Comparison of ENCODE assay signal across 28 cellular contexts in the genomic region with DNA sequence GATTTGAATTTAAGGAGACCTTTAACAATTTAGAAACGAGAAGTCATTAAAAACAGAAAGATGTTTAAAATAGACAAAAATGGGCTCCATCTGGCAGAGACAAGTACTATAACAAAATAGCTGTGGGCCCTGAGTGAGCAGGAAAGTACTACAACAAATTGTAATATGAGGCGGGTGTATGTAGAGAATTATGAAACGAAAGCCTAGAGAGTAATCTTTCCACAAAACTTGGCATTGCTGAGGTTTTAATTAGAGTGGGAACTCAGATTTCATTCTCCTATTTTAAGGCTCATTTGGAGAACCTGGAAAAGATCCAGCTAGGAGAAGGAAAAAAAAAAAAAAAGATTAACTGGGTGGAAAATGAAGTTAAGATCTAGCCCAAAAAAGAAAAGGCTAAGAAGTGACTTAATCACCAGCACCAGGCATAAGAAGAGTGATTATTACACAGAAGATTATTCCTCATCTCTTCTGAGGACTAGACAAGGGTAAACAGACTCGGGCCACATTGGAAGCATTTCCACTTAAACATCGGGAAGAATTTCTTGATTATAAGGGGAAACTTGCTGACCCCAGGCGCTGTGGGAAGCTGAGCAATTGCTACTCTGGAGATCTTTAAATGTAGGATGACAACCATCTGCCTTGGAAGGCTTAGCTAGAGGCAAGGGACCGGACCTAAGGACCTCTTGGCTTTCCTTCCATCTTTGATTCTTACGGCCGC. TPM values are rescaled to one million over a fixed set of nuclear protein-coding genes. Genes with fewer than 3 reads are reported as not detected.
A peak's percentile ranks its signal among the peaks of the same experiment; 100 is the strongest.
DNase-seq lines count a peak whose midpoint lies in the region; ATAC-seq, FAIRE-seq and TF ChIP-seq lines count a peak whose summit lies in the region.
"Had no signal": no experiment of that assay in that cellular context is flagged by ENCODE, and none has a peak within 500 bp of the region (broad histone marks: within the 10 kb centered on the region; RNA-seq: fewer than 3 reads in every experiment).

No MANE protein-coding gene starts in this region.

- no peak overlapping the region for H3K4me2 ChIP-seq in K562 (ENCODE audit: insufficient read depth, low read length)
- H3K4me2 ChIP-seq: BLaER1 treated with 17β-estradiol and CSF1 and Interleukin-3, amounts not matched to agents 10 nM and 100 nM; PC-9 had no signal

- ATAC-seq in Right ventricle myocardium inferior (peak; percentile 57), K562 (no peak), left ventricle myocardium superior (peak; percentile 74), aorta (ENCODE audit: low FRiP score) (peak; percentile 66)
- ATAC-seq: stimulated activated memory B cell treated with anti-CD40 and anti-IgM and Interleukin-4, amounts not matched to agents 10 μg/mL and 1 μg/mL and 100 μg/mL, for 72 hours had no signal

- no peak for TF ChIP-seq POLR2A in K562 (conservative IDR thresholded peaks at IDR 0.05)

- H3K27ac Mint-ChIP-seq in CD14-positive monocyte, result peak overlapping the region in 1 of 7 donors; percentile 58
- H3K27ac Mint-ChIP-seq: endodermal cell; stimulated activated memory B cell treated with anti-CD40 and anti-IgM and Interleukin-4, amounts not matched to agents 10 μg/mL and 1 μg/mL and 100 μg/mL, for 72 hours had no signal

- no peak overlapping the region for H3K4me3 Mint-ChIP-seq in CD14-positive monocyte
- H3K4me3 Mint-ChIP-seq: endodermal cell; naive B cell; stimulated activated memory B cell treated with anti-CD40 and anti-IgM and Interleukin-4, amounts not matched to agents 10 μg/mL and 1 μg/mL and 100 μg/mL, for 72 hours had no signal

- TF ChIP-seq EP300 in K562 (IDR thresholded peaks at IDR 0.05; ENCODE audit: low read length), result no peak

- H3K4me1 ChIP-seq in right atrium auricular region (no peaks in the 10 kb centered on the region), K562 (replicated peaks in 1 of 2; ENCODE audit: control insufficient read depth in 2 of 2, insufficient read depth in 2 of 2, low read length in 2 of 2) (peaks cover 0 to 60% of the 10 kb centered on the region in 2 experiments; a peak in 4 of 5 replicates), aorta (ENCODE audit: control insufficient read depth in 1 of 2, insufficient read depth in 2 of 2, low read length in 2 of 2) (no peaks in the 10 kb centered on the region)
- H3K4me1 ChIP-seq: suprapubic skin had no signal

- peaks cover 0 to 7% (median 6%) of the 10 kb centered on the region in 3 donors for H3K27me3 Mint-ChIP-seq in CD14-positive monocyte (ENCODE audit: low read depth in 3 of 3)

- H3K9me3 Mint-ChIP-seq in CD14-positive monocyte, result peaks cover 0 to 6% (median 0%) of the 10 kb centered on the region in 7 donors
- H3K9me3 Mint-ChIP-seq: endodermal cell; naive B cell; stimulated activated memory B cell treated with anti-CD40 and anti-IgM and Interleukin-4, amounts not matched to agents 10 μg/mL and 1 μg/mL and 100 μg/mL, for 72 hours had no signal

- CTCF ChIA-PET in K562 (lab: Yijun Ruan, JAX; ENCODE audit: low intra/inter-chr PET ratio), result no interaction called here

- H3K36me3 ChIP-seq in right atrium auricular region, result no peaks in the 10 kb centered on the region
- no peaks in the 10 kb centered on the region; the same call in 1 of the 3 replicates for H3K36me3 ChIP-seq in K562 (ENCODE audit: control insufficient read depth, insufficient read depth, low read length)
- H3K36me3 ChIP-seq in aorta (ENCODE audit: control insufficient read depth in 1 of 2, insufficient read depth in 2 of 2, low read length in 1 of 2), result no peaks in the 10 kb centered on the region
- H3K36me3 ChIP-seq: BLaER1 treated with 17β-estradiol and CSF1 and Interleukin-3, amounts not matched to agents 10 nM and 100 nM; MG63; suprapubic skin had no signal

- no peaks in the 10 kb centered on the region for H4K20me1 ChIP-seq in K562 (replicated peaks; ENCODE audit: control insufficient read depth, insufficient read depth, low read length)
- H4K20me1 ChIP-seq: BLaER1 treated with 17β-estradiol and CSF1 and Interleukin-3, amounts not matched to agents 10 nM and 100 nM had no signal

- H3K4me3 ChIP-seq in right atrium auricular region, result no peak overlapping the region
- no peak overlapping the region for H3K4me3 ChIP-seq in K562
- H3K4me3 ChIP-seq in aorta (ENCODE audit: low read length in 2 of 2), result no peak overlapping the region
- H3K4me3 ChIP-seq: BLaER1 treated with 17β-estradiol and CSF1 and Interleukin-3, amounts not matched to agents 10 nM and 100 nM; MG63; PC-9; suprapubic skin had no signal

- intact Hi-C loops in Right ventricle myocardium inferior (cut with DNase I) (no loop called here), K562 (cut with micrococcal nuclease) (loop anchor here (2.0 kb wide), 1 partner anchor 35 kb away; no protein-coding TSS in a partner anchor), left ventricle myocardium superior (cut with micrococcal nuclease) (no loop called here), aorta (cut with DNase I) (no loop called here), CD14-positive monocyte (cut with micrococcal nuclease) (no loop called here)

- no peak for TF ChIP-seq RAD21 in K562 (CRISPR knock-in tag; conservative IDR thresholded peaks at IDR 0.05 in 1 of 2, IDR thresholded peaks at IDR 0.05 in 1 of 2)

- in situ Hi-C loops in K562 (cut with MboI), result no loop called here

- DNase-seq in Right ventricle myocardium inferior (ENCODE audit: missing footprints), result no peak
- DNase-seq in right atrium auricular region (ENCODE audit: low spot score), result no peak
- DNase-seq in K562 (ENCODE audit: extremely low read depth in 1 of 4, low spot score in 3 of 4), result no peak
- DNase-seq in left ventricle myocardium superior, result no peak
- no peak for DNase-seq in aorta
- no peak for DNase-seq in CD14-positive monocyte (ENCODE audit: low spot score)
- DNase-seq in activated T-cell treated with anti-CD3 and anti-CD28 coated beads for 4 hours, result no peak
- DNase-seq in stimulated activated CD4-positive, alpha-beta T cell treated with anti-CD3 and anti-CD28 coated beads, Interleukin-2, amount 100 ng/mL, for 24 hours, result no peak
- DNase-seq: activated gamma-delta T cell treated with Interleukin-2 at 50 U/mL for 16 hours; activated T-cell treated with anti-CD3 and anti-CD28 coated beads, Interleukin-2, amount 50 U/mL, for 1 hour; cortex of kidney; endodermal cell; MG63; naive B cell; NCI-H1436 treated with DMSO at 0.1 percent for 48 hours; NCI-H2107; NCI-H510A treated with DMSO at 0.1 percent for 48 hours; NK-92 treated with Interleukin-12 subunit alpha and Interleukin-12 subunit beta, amount 100 ng/mL, for 24 hours; nucleus accumbens; PC-9; SIG-M5; stimulated activated CD4-positive, alpha-beta T cell treated with anti-CD3 and anti-CD28 coated beads, Interleukin-4, amount 100 ng/mL, for 1 hour; T-helper 1 cell had no signal

- TF ChIP-seq CTCF in right atrium auricular region (IDR thresholded peaks at IDR 0.05), result no peak
- no peak for TF ChIP-seq CTCF in K562 (IDR thresholded peaks at IDR 0.05 in 2 of 3, conservative IDR thresholded peaks at IDR 0.05 in 1 of 3; ENCODE audit: insufficient read depth in 2 of 3, low read depth in 1 of 3, low read length in 3 of 3)
- no peak for TF ChIP-seq CTCF in CD14-positive monocyte (IDR thresholded peaks at IDR 0.05)

- no TSS peak for BruUV-seq in K562 (replicated peaks; lab: Mats Ljungman, UMichigan)

- H3K9me3 ChIP-seq in right atrium auricular region, result no peaks in the 10 kb centered on the region
- no peaks in the 10 kb centered on the region for H3K9me3 ChIP-seq in K562 (replicated peaks; ENCODE audit: control insufficient read depth, insufficient read depth, low read depth, low read length)
- H3K9me3 ChIP-seq in aorta (ENCODE audit: control insufficient read depth, low read length), result no peaks in the 10 kb centered on the region
- H3K9me3 ChIP-seq: BLaER1 treated with 17β-estradiol and CSF1 and Interleukin-3, amounts not matched to agents 10 nM and 100 nM; MG63; suprapubic skin had no signal

- no peaks in the 10 kb centered on the region for H3K36me3 Mint-ChIP-seq in CD14-positive monocyte
- H3K36me3 Mint-ChIP-seq: naive B cell; stimulated activated memory B cell treated with anti-CD40 and anti-IgM and Interleukin-4, amounts not matched to agents 10 μg/mL and 1 μg/mL and 100 μg/mL, for 72 hours had no signal

- H3K9me1 ChIP-seq in K562 (ENCODE audit: control insufficient read depth, insufficient read depth, low read length), result no peaks in the 10 kb centered on the region

- H3K4me1 Mint-ChIP-seq in CD14-positive monocyte, result no peaks in the 10 kb centered on the region
- H3K4me1 Mint-ChIP-seq: endodermal cell; naive B cell; stimulated activated memory B cell treated with anti-CD40 and anti-IgM and Interleukin-4, amounts not matched to agents 10 μg/mL and 1 μg/mL and 100 μg/mL, for 72 hours had no signal

- no peaks in the 10 kb centered on the region for H3K27me3 ChIP-seq in right atrium auricular region
- H3K27me3 ChIP-seq in K562 (ENCODE audit: control insufficient read depth in 2 of 2, insufficient read depth in 2 of 2, low read length in 2 of 2), result no peaks in the 10 kb centered on the region
- no peaks in the 10 kb centered on the region for H3K27me3 ChIP-seq in aorta (ENCODE audit: control insufficient read depth in 1 of 2, insufficient read depth in 2 of 2, low read length in 1 of 2)
- H3K27me3 ChIP-seq: BLaER1 treated with 17β-estradiol and CSF1 and Interleukin-3, amounts not matched to agents 10 nM and 100 nM; MG63; suprapubic skin had no signal

- H3K9ac ChIP-seq in K562 (ENCODE audit: insufficient read depth in 1 of 2, low read depth in 2 of 2, low read length in 2 of 2), result no peak overlapping the region
- H3K9ac ChIP-seq: BLaER1 treated with 17β-estradiol and CSF1 and Interleukin-3, amounts not matched to agents 10 nM and 100 nM had no signal

- no peak for FAIRE-seq in K562 (lab: Jason Lieb, UNC)
- FAIRE-seq: G401.6, TTC549 had no signal

- no peaks in the 10 kb centered on the region for H3K79me2 ChIP-seq in K562 (ENCODE audit: control insufficient read depth, insufficient read depth, low read length)

- H2AFZ ChIP-seq in K562 (ENCODE audit: low read depth, low read length), result 0 out of 2 replicates have a peak overlapping the region, but pooled peaks have one; percentile 23
- H2AFZ ChIP-seq: PC-9 had no signal

- POLR2A ChIA-PET in K562 (lab: Yijun Ruan, JAX), result interaction anchor here (1.0 kb wide), 1 partner anchor 10 kb away, joined by 3 read pairs; no protein-coding TSS in a partner anchor

- H3K27ac ChIP-seq in right atrium auricular region (peak overlapping the region in 1 of 2 donors; percentile 39), K562 (ENCODE audit: extremely low read depth, low read depth, low read length) (peak overlapping the region; percentile 1; the same call in 1 of the 3 replicates), aorta (ENCODE audit: low read depth in 1 of 2, low read length in 2 of 2) (no peak overlapping the region)
- H3K27ac ChIP-seq: BLaER1 treated with 17β-estradiol and CSF1 and Interleukin-3, amounts not matched to agents 10 nM and 100 nM; PC-9; suprapubic skin had no signal

- 49% methylated on average over 8 of the region's 9 CpGs for WGBS in K562 (ENCODE audit: insufficient coverage, low coverage, missing lambda C conversion rate)
- 69 to 72% methylated on average over 9 of the region's 9 CpGs for WGBS in aorta, 2 donors

RNA-seq across cellular contexts. Expression of gene IGF1, which starts 40.8 kb away (rescaled TPM):
- total RNA-seq in Right ventricle myocardium inferior, result 10.9 TPM
- total RNA-seq in right atrium auricular region, result 10 to 100 TPM; 11.4 to 26.1 TPM
- total RNA-seq in K562 (2011; cell fraction: chromatin; rRNA removed; ENCODE audit: low replicate concordance), result 13.0 and 14.3 TPM in 2 replicates
- total RNA-seq in K562 (2011; cell fraction: nucleolus; rRNA removed), result 2.6 and 6.8 TPM in 2 replicates
- total RNA-seq in K562 (2011; cell fraction: nucleoplasm; rRNA removed), result 9.0 and 10.3 TPM in 2 replicates
- 2.8 and 4.5 TPM in 2 replicates for total RNA-seq in K562 (2014; rRNA removed)
- 4.0 and 6.5 TPM in 2 replicates for total RNA-seq in K562 (2014; rRNA removed; fragmentation: Illumina TruSeq; extraction: Trizol)
- total RNA-seq in K562 (2015; rRNA removed; fragmentation: Illumina TruSeq; extraction: Trizol), result 11.5 and 11.6 TPM in 2 replicates
- total RNA-seq in K562 (2021), result 5.5 and 5.9 TPM in 2 replicates
- polyA plus RNA-seq in K562 (2011; rRNA removed), result 3.7 and 4.4 TPM in 2 replicates
- polyA plus RNA-seq in K562 (2011; cell fraction: cytosol; rRNA removed), result 4.6 and 7.0 TPM in 2 replicates
- polyA plus RNA-seq in K562 (2011; cell fraction: nucleus; rRNA removed), result 0.87 and 3.0 TPM in 2 replicates
- polyA plus RNA-seq in K562 (2012), result 7.3 and 18.9 TPM in 2 replicates
- 4.2 and 5.5 TPM in 2 replicates for polyA plus RNA-seq in K562 (2014; fragmentation: Illumina TruSeq; extraction: Trizol)
- polyA plus RNA-seq in K562 (2014; fragmentation: Nextera tagmentation; extraction: Ambion mirVana), result 10 to 100 TPM in 1 of 2 experiments, 1 to 10 TPM in 1; 8.3 to 13.9 TPM
- 4.1 and 7.1 TPM in 2 replicates for polyA plus RNA-seq in K562 (2014; rRNA removed)
- polyA minus RNA-seq in K562 (2011; rRNA and poly(A)+ RNA removed), result 4.9 and 5.4 TPM in 2 replicates
- 0.73 and 1.2 TPM in 2 replicates for polyA minus RNA-seq in K562 (2011; cell fraction: cytosol; rRNA and poly(A)+ RNA removed)
- polyA minus RNA-seq in K562 (2011; cell fraction: nucleus; rRNA and poly(A)+ RNA removed), result 2.2 and 2.4 TPM in 2 replicates
- total RNA-seq in left ventricle myocardium superior, result 6.4 TPM
- total RNA-seq in aorta, result 100 to 1,000 TPM; 103 to 193 TPM
- 1 to 10 TPM; 1.3 to 3.5 TPM for polyA plus RNA-seq in aorta
- polyA plus RNA-seq in CD14-positive monocyte, result not detected
- total RNA-seq: endodermal cell, PC-9 had no signal
